ENCODE assay signal across 23 cellular contexts in genomic region chr15:56484284-56484683, GRCh38.
"Had no signal": no experiment of that assay in that cellular context is flagged by ENCODE, and none has a peak within 500 bp of the region (broad histone marks: within the 10 kb centered on the region; RNA-seq: fewer than 3 reads in every experiment).

No MANE protein-coding gene starts in this region.

- H3K4me2 ChIP-seq: smooth muscle cell had no signal

- DNase-seq: cortex of kidney; gastrocnemius medialis; head of caudate nucleus; mesenchymal stem cell; mucosa of descending colon; naive B cell; occipital lobe; pancreas; retina; right lobe of liver; stimulated activated CD4-positive, alpha-beta T cell treated with anti-CD3 and anti-CD28 coated beads, Interleukin-12 subunit alpha, Interleukin-12 subunit beta, amount 100 ng/mL, for 4 hours; stimulated activated CD4-positive, alpha-beta T cell treated with anti-CD3 and anti-CD28 coated beads, Interleukin-1b, Interleukin-23, amount 100 ng/mL, for 48 hours; stimulated activated CD4-positive, alpha-beta T cell treated with anti-CD3 and anti-CD28 coated beads, Interleukin-4, amount 100 ng/mL, for 1 hour; stimulated activated CD8-positive, alpha-beta memory T cell treated with anti-CD3 and anti-CD28 coated beads, Interleukin-4, amount 100 ng/mL, for 48 hours; stimulated activated naive CD4-positive, alpha-beta T cell; stimulated activated naive CD8-positive, alpha-beta T cell treated with anti-CD3 and anti-CD28 coated beads, Interleukin-15, amount 100 ng/mL, for 72 hours; trophoblast cell had no signal

- H3K4me1 Mint-ChIP-seq: mesothelial cell of epicardium; naive B cell; nephron; stimulated activated naive CD8-positive, alpha-beta T cell treated with anti-CD3 and anti-CD28 coated beads, Interleukin-15, amount 100 ng/mL, for 72 hours had no signal

- H3K27ac Mint-ChIP-seq: mesothelial cell of epicardium; naive B cell; stimulated activated naive CD8-positive, alpha-beta T cell treated with anti-CD3 and anti-CD28 coated beads, Interleukin-15, amount 100 ng/mL, for 72 hours had no signal

- H3K4me1 ChIP-seq: gastrocnemius medialis, pancreas, right lobe of liver, suprapubic skin, vagina had no signal

- H3K36me3 ChIP-seq: gastrocnemius medialis, pancreas, right lobe of liver, suprapubic skin, vagina had no signal

- H3K4me3 Mint-ChIP-seq: mesothelial cell of epicardium; naive B cell; nephron; stimulated activated naive CD8-positive, alpha-beta T cell treated with anti-CD3 and anti-CD28 coated beads, Interleukin-15, amount 100 ng/mL, for 72 hours had no signal

- ATAC-seq: gastrocnemius medialis; left lobe of liver; mucosa of descending colon; pancreas; right lobe of liver; stimulated activated naive CD8-positive, alpha-beta T cell treated with anti-CD3 and anti-CD28 coated beads, Interleukin-15, amount 100 ng/mL, for 72 hours had no signal

- H3K27me3 Mint-ChIP-seq: stimulated activated naive CD8-positive, alpha-beta T cell treated with anti-CD3 and anti-CD28 coated beads, Interleukin-15, amount 100 ng/mL, for 72 hours had no signal

- H3K9me3 ChIP-seq: gastrocnemius medialis, mucosa of descending colon, pancreas, right lobe of liver, suprapubic skin, vagina had no signal

- H3K27me3 ChIP-seq: gastrocnemius medialis, pancreas, right lobe of liver, suprapubic skin, vagina had no signal

- H3K4me3 ChIP-seq: gastrocnemius medialis, mucosa of descending colon, pancreas, right lobe of liver, smooth muscle cell, suprapubic skin, vagina had no signal

- H3K27ac ChIP-seq: gastrocnemius medialis, pancreas, right lobe of liver, suprapubic skin, vagina had no signal
